ENCODE assay signal across 8 cellular contexts in genomic region chrX:16807976-16808542, GRCh38. TPM values are rescaled to one million over a fixed set of nuclear protein-coding genes. Genes with fewer than 3 reads are reported as not detected.
DNase-seq lines count a peak whose midpoint lies in the region; ATAC-seq, FAIRE-seq and TF ChIP-seq lines count a peak whose summit lies in the region.

No MANE protein-coding gene starts in this region.

- no peak overlapping the region for H3K9ac ChIP-seq in K562 (ENCODE audit: insufficient read depth in 1 of 2, low read depth in 2 of 2, low read length in 2 of 2)
- no peak overlapping the region for H3K9ac ChIP-seq in liver (ENCODE audit: low read depth in 1 of 2, low read length in 2 of 2)

- H3K4me1 ChIP-seq in K562 (replicated peaks in 1 of 2; ENCODE audit: control insufficient read depth in 2 of 2, insufficient read depth in 2 of 2, low read length in 2 of 2) (peaks cover 4 to 8% of the 10 kb centered on the region in 2 experiments; a peak in 4 of 5 replicates), liver (ENCODE audit: control insufficient read depth in 4 of 4, insufficient read depth in 4 of 4, low read length in 3 of 4) (peaks cover 1 to 19% (median 17%) of the 10 kb centered on the region in 4 donors), aorta (ENCODE audit: control insufficient read depth in 1 of 2, insufficient read depth in 2 of 2, low read length in 2 of 2) (no peaks in the 10 kb centered on the region)

- H3K4me3 ChIP-seq in K562: no peak overlapping the region
- H3K4me3 ChIP-seq in liver (ENCODE audit: low read depth in 1 of 3, low read length in 3 of 3): no peak overlapping the region
- peak overlapping the region in 1 of 2 donors; percentile 20 for H3K4me3 ChIP-seq in aorta (ENCODE audit: low read length in 2 of 2)

- H2AFZ ChIP-seq in K562 (ENCODE audit: low read depth, low read length): no peak overlapping the region

- TF ChIP-seq RAD21 in K562 (CRISPR knock-in tag; conservative IDR thresholded peaks at IDR 0.05 in 1 of 2, IDR thresholded peaks at IDR 0.05 in 1 of 2): no peak
- TF ChIP-seq RAD21 in liver (IDR thresholded peaks at IDR 0.05): no peak

- no peak for TF ChIP-seq POLR2A in K562 (conservative IDR thresholded peaks at IDR 0.05)

- no peaks in the 10 kb centered on the region for H3K9me3 ChIP-seq in K562 (replicated peaks; ENCODE audit: control insufficient read depth, insufficient read depth, low read depth, low read length)
- no peaks in the 10 kb centered on the region for H3K9me3 ChIP-seq in liver (ENCODE audit: control insufficient read depth in 4 of 4, low read length in 3 of 4)
- H3K9me3 ChIP-seq in aorta (ENCODE audit: control insufficient read depth, low read length): no peaks in the 10 kb centered on the region

- peaks cover 36% of the 10 kb centered on the region; the same call in 2 of the 3 replicates for H3K36me3 ChIP-seq in K562 (ENCODE audit: control insufficient read depth, insufficient read depth, low read length)
- peaks cover 0 to under 1% (median 0%) of the 10 kb centered on the region in 4 donors for H3K36me3 ChIP-seq in liver (ENCODE audit: control insufficient read depth in 4 of 4, insufficient read depth in 3 of 4, low read depth in 1 of 4, low read length in 3 of 4)
- H3K36me3 ChIP-seq in aorta (ENCODE audit: control insufficient read depth in 1 of 2, insufficient read depth in 2 of 2, low read length in 1 of 2): no peaks in the 10 kb centered on the region

- no peak for DNase-seq in Right ventricle myocardium superior
- DNase-seq in cardiac septum (ENCODE audit: low spot score): no peak
- DNase-seq in K562 (ENCODE audit: extremely low read depth in 1 of 4, low spot score in 3 of 4): peak; percentile 25 to 43 (median 32)
- no peak for DNase-seq in aorta
- no peak for DNase-seq in SW 1271 (lab: John Stamatoyannopoulos, UW)
- DNase-seq in urothelium cell line (ENCODE audit: low spot score): no peak

- H4K20me1 ChIP-seq in K562 (replicated peaks; ENCODE audit: control insufficient read depth, insufficient read depth, low read length): no peaks in the 10 kb centered on the region

- in situ Hi-C loops in K562 (cut with MboI): no loop called here

- peaks cover 83% of the 10 kb centered on the region for H3K79me2 ChIP-seq in K562 (ENCODE audit: control insufficient read depth, insufficient read depth, low read length)

- H3K27me3 ChIP-seq in K562 (ENCODE audit: control insufficient read depth in 2 of 2, insufficient read depth in 2 of 2, low read length in 2 of 2) (no peaks in the 10 kb centered on the region), liver (ENCODE audit: control insufficient read depth in 4 of 4, insufficient read depth in 4 of 4, low read length in 3 of 4) (no peaks in the 10 kb centered on the region), aorta (ENCODE audit: control insufficient read depth in 1 of 2, insufficient read depth in 2 of 2, low read length in 1 of 2) (no peaks in the 10 kb centered on the region)

- H3K4me2 ChIP-seq in K562 (ENCODE audit: insufficient read depth, low read length): peak overlapping the region; percentile 8; the same call in 1 of the 2 replicates

- CTCF ChIA-PET in K562 (lab: Yijun Ruan, JAX; ENCODE audit: low intra/inter-chr PET ratio): no interaction called here

- TF ChIP-seq CTCF in K562 (IDR thresholded peaks at IDR 0.05 in 2 of 3, conservative IDR thresholded peaks at IDR 0.05 in 1 of 3; ENCODE audit: insufficient read depth in 2 of 3, low read depth in 1 of 3, low read length in 3 of 3): no peak
- TF ChIP-seq CTCF in liver (IDR thresholded peaks at IDR 0.05; ENCODE audit: low read depth, low read length, missing input control): no peak

- H3K27ac ChIP-seq in K562 (ENCODE audit: extremely low read depth, low read depth, low read length) (no peak overlapping the region), liver (ENCODE audit: low read depth in 1 of 2, low read length in 2 of 2) (peak overlapping the region; percentile 46 to 59), aorta (ENCODE audit: low read depth in 1 of 2, low read length in 2 of 2) (no peak overlapping the region)

- intact Hi-C loops in Right ventricle myocardium superior (cut with DNase I): no loop called here
- intact Hi-C loops in cardiac septum (cut with DNase I): no loop called here
- intact Hi-C loops in K562 (cut with micrococcal nuclease): no loop called here
- intact Hi-C loops in aorta (cut with DNase I): no loop called here

- FAIRE-seq in K562 (lab: Jason Lieb, UNC) (no peak), urothelium cell line (lab: Jason Lieb, UNC) (no peak)

- POLR2A ChIA-PET in K562 (lab: Yijun Ruan, JAX): interaction anchor here (0.8 to 2.1 kb wide), 4 partner anchors 10 to 37 kb away, joined by 3 to 15 read pairs (median 6); no protein-coding TSS in a partner anchor

- H3K9me1 ChIP-seq in K562 (ENCODE audit: control insufficient read depth, insufficient read depth, low read length): no peaks in the 10 kb centered on the region

- no peak for TF ChIP-seq EP300 in K562 (IDR thresholded peaks at IDR 0.05; ENCODE audit: low read length)

- WGBS in K562 (ENCODE audit: insufficient coverage, low coverage, missing lambda C conversion rate): 41% methylated on average over 4 of the region's 4 CpGs
- 17% methylated on average over 4 of the region's 4 CpGs for WGBS in liver
- 52 to 67% methylated on average over 4 of the region's 4 CpGs for WGBS in aorta, 2 donors

- BruUV-seq in K562 (replicated peaks; lab: Mats Ljungman, UMichigan): no TSS peak

- peak; percentile 82 for ATAC-seq in Right ventricle myocardium superior (ENCODE audit: poor library complexity)
- ATAC-seq in K562: peak; percentile 83
- peak; percentile 77 for ATAC-seq in aorta (ENCODE audit: low FRiP score)
- ATAC-seq in HG03342 (IDR thresholded peaks at IDR 0.05; ENCODE audit: unreplicated experiment): no peak

TF ChIP-seq in K562, 482 proteins besides CTCF, POLR2A, EP300 and RAD21 (continues in another document):
- TF ChIP-seq KLF16 (IDR thresholded peaks at IDR 0.05) (no peak), CEBPB (tag; IDR thresholded peaks at IDR 0.05) (peak; percentile 99)

TF ChIP-seq in liver, 16 proteins besides CTCF, POLR2A, EP300 and RAD21 (continues in another document):
- TF ChIP-seq TAF1 (conservative IDR thresholded peaks at IDR 0.05) (no peak), YY1 (IDR thresholded peaks at IDR 0.05) (peak; percentile 20), JUND (IDR thresholded peaks at IDR 0.05) (peak; percentile 33 to 55), RXRA (IDR thresholded peaks at IDR 0.05) (peak; percentile 33 to 46), HNF4A (conservative IDR thresholded peaks at IDR 0.05) (peak; percentile 71 to 75), HNF4G (IDR thresholded peaks at IDR 0.05) (no peak), SP1 (IDR thresholded peaks at IDR 0.05) (peak; percentile 40), ATF3 (IDR thresholded peaks at IDR 0.05) (no peak), ZBTB33 (IDR thresholded peaks at IDR 0.05) (no peak)

RNA-seq across cellular contexts. Expression of gene TXLNG, which starts 21.8 kb away (rescaled TPM):
- total RNA-seq in Right ventricle myocardium superior: 4.5 TPM
- total RNA-seq in cardiac septum: 6.8 TPM
- 10.2 and 35.1 TPM in 2 replicates for total RNA-seq in K562 (2011; cell fraction: chromatin; rRNA removed; ENCODE audit: low replicate concordance)
- total RNA-seq in K562 (2011; cell fraction: nucleolus; rRNA removed): 6.0 and 10.1 TPM in 2 replicates
- 18.3 and 28.6 TPM in 2 replicates for total RNA-seq in K562 (2011; cell fraction: nucleoplasm; rRNA removed)
- 23.7 and 23.8 TPM in 2 replicates for total RNA-seq in K562 (2014; rRNA removed)
- total RNA-seq in K562 (2014; rRNA removed; fragmentation: Illumina TruSeq; extraction: Trizol): 35.8 and 38.9 TPM in 2 replicates
- total RNA-seq in K562 (2015; rRNA removed; fragmentation: Illumina TruSeq; extraction: Trizol): 30.5 and 32.1 TPM in 2 replicates
- 27.1 and 27.9 TPM in 2 replicates for total RNA-seq in K562 (2021)
- 27.3 and 41.4 TPM in 2 replicates for polyA plus RNA-seq in K562 (2011; rRNA removed)
- 10.5 and 17.0 TPM in 2 replicates for polyA plus RNA-seq in K562 (2011; cell fraction: cytosol; rRNA removed)
- 27.6 and 31.8 TPM in 2 replicates for polyA plus RNA-seq in K562 (2011; cell fraction: nucleus; rRNA removed)
- polyA plus RNA-seq in K562 (2012): 17.5 and 21.7 TPM in 2 replicates
- polyA plus RNA-seq in K562 (2014; fragmentation: Illumina TruSeq; extraction: Trizol): 36.6 and 47.0 TPM in 2 replicates
- polyA plus RNA-seq in K562 (2014; fragmentation: Nextera tagmentation; extraction: Ambion mirVana): 10 to 100 TPM; 13.1 to 21.4 TPM
- 31.6 TPM in 2 replicates for polyA plus RNA-seq in K562 (2014; rRNA removed)
- 21.9 and 27.9 TPM in 2 replicates for polyA minus RNA-seq in K562 (2011; rRNA and poly(A)+ RNA removed)
- 7.4 and 12.7 TPM in 2 replicates for polyA minus RNA-seq in K562 (2011; cell fraction: cytosol; rRNA and poly(A)+ RNA removed)
- 7.1 and 10.2 TPM in 2 replicates for polyA minus RNA-seq in K562 (2011; cell fraction: nucleus; rRNA and poly(A)+ RNA removed)
- total RNA-seq in liver: 1 to 10 TPM; 6.0 to 7.4 TPM
- 1 to 10 TPM; 3.7 to 4.1 TPM for polyA plus RNA-seq in liver
- total RNA-seq in aorta: 10 to 100 TPM in 1 of 2 donors, 1 to 10 TPM in 1; 9.4 to 11.8 TPM
- polyA plus RNA-seq in aorta: 10 to 100 TPM in 1 of 2 donors, 1 to 10 TPM in 1; 3.6 to 11.2 TPM

Comparison
In these comparisons a context has a peak if more than half of its experiments do, and no peak if none do; other contexts are left out.
1. DNase-seq: peak in K562 (4 of 4); none in Right ventricle myocardium superior (single experiment), cardiac septum (single experiment), aorta (0 of 2), SW 1271 (0 of 2) and urothelium cell line (single experiment).
2. H3K27ac ChIP-seq: peak in liver (2 of 2); none in K562 (single experiment) and aorta (0 of 2).